ENCODE assay signal across 8 cellular contexts in genomic region chr20:382291-383115, GRCh38. TPM values are rescaled to one million over a fixed set of nuclear protein-coding genes. Genes with fewer than 3 reads are reported as not detected.
DNase-seq lines count a peak whose midpoint lies in the region; ATAC-seq and TF ChIP-seq lines count a peak whose summit lies in the region.

No MANE protein-coding gene starts in this region.

- 74 to 85% (median 81%) methylated on average over 7 to 8 of the region's 8 CpGs for WGBS in heart left ventricle, 4 donors

- peaks cover 0 to 13% (median 0%) of the 10 kb centered on the region in 9 donors for H3K27me3 ChIP-seq in heart left ventricle

- H3K4me3 Mint-ChIP-seq in activated naive CD4-positive, alpha-beta T cell treated with anti-CD3 and anti-CD28 coated beads for 36 hours = peak overlapping the region; percentile 83

- POLR2A ChIA-PET in GM10248 (lab: Yijun Ruan, JAX) = no interaction called here

- TF ChIP-seq CTCF in WI38 (IDR thresholded peaks at IDR 0.05; ENCODE audit: low read depth, low read length) = no peak
- no peak for TF ChIP-seq CTCF in heart left ventricle (IDR thresholded peaks at IDR 0.05)
- no peak for TF ChIP-seq CTCF in GM10248 (IDR thresholded peaks at IDR 0.05; ENCODE audit: control extremely low read depth, extremely low read depth, low read depth, missing control alignments)

- H3K27ac Mint-ChIP-seq in activated naive CD4-positive, alpha-beta T cell treated with anti-CD3 and anti-CD28 coated beads for 36 hours = peak overlapping the region; percentile 56

- peak overlapping the region; percentile 73 for H3K4me3 ChIP-seq in WI38 (ENCODE audit: low read depth, low read length)
- peak overlapping the region in 9 of 12 donors; percentile 61 to 78 (median 69) for H3K4me3 ChIP-seq in heart left ventricle

- peaks cover 25% of the 10 kb centered on the region for H3K4me1 Mint-ChIP-seq in activated naive CD4-positive, alpha-beta T cell treated with anti-CD3 and anti-CD28 coated beads for 36 hours (ENCODE audit: low read depth)

- H3K4me1 ChIP-seq in heart left ventricle = peaks cover 0 to 18% (median 5%) of the 10 kb centered on the region in 12 donors

- intact Hi-C loops in activated naive CD4-positive, alpha-beta T cell treated with anti-CD3 and anti-CD28 coated beads for 36 hours (cut with micrococcal nuclease) = loop anchor here (5.0 kb wide), 1 partner anchor 35 kb away; the partner anchor contains the start of gene NRSN2
- intact Hi-C loops in heart left ventricle (cut with DNase I) = no loop called here

- no peaks in the 10 kb centered on the region for H3K27me3 Mint-ChIP-seq in activated naive CD4-positive, alpha-beta T cell treated with anti-CD3 and anti-CD28 coated beads for 36 hours (ENCODE audit: low read depth)

- no peaks in the 10 kb centered on the region for H3K9me3 Mint-ChIP-seq in activated naive CD4-positive, alpha-beta T cell treated with anti-CD3 and anti-CD28 coated beads for 36 hours

- peak; percentile 32 for DNase-seq in activated naive CD4-positive, alpha-beta T cell treated with anti-CD3 and anti-CD28 coated beads for 36 hours
- DNase-seq in activated naive CD4-positive, alpha-beta T cell treated with anti-CD3 and anti-CD28 coated beads, Interleukin-2, amount 50 U/mL, for 16 hours = no peak
- DNase-seq in heart left ventricle (no peak), GM10248 (ENCODE audit: extremely low spot score) (no peak)
- no peak for DNase-seq in stimulated activated naive CD8-positive, alpha-beta T cell treated with anti-CD3 and anti-CD28 coated beads, Interleukin-15, Interleukin-2, amounts not matched to agents 100 U/mL and 50 U/mL, for 24 hours
- DNase-seq in NK-92 treated with Interleukin-12 subunit alpha and Interleukin-12 subunit beta, amount 100 ng/mL, for 24 hours (lab: John Stamatoyannopoulos, UW) = no peak

- ATAC-seq in heart left ventricle (peak in 3 of 4 donors; percentile 7 to 30 (median 18)), HG02938 (IDR thresholded peaks at IDR 0.05; ENCODE audit: unreplicated experiment) (no peak)
- ATAC-seq in stimulated activated naive CD8-positive, alpha-beta T cell treated with anti-CD3 and anti-CD28 coated beads, Interleukin-15, Interleukin-2, amounts not matched to agents 100 U/mL and 50 U/mL, for 24 hours = peak; percentile 1

- CTCF ChIA-PET in activated naive CD4-positive, alpha-beta T cell treated with anti-CD3 and anti-CD28 coated beads for 36 hours (lab: Charles Lee) = interaction anchor here (0.8 to 1.8 kb wide), 3 partner anchors 14 to 44 kb away, joined by 3 to 5 read pairs (median 3); no protein-coding TSS in a partner anchor
- CTCF ChIA-PET in GM10248 (lab: Yijun Ruan, JAX) = interaction anchor here (0.8 to 1.6 kb wide), 4 partner anchors 9 to 25 kb away, joined by 3 to 6 read pairs (median 3); no protein-coding TSS in a partner anchor

- no peak for TF ChIP-seq POLR2A in heart left ventricle (IDR thresholded peaks at IDR 0.05)

- H3K36me3 Mint-ChIP-seq in activated naive CD4-positive, alpha-beta T cell treated with anti-CD3 and anti-CD28 coated beads for 36 hours (ENCODE audit: low read depth) = peaks cover 15% of the 10 kb centered on the region

- H3K9me3 ChIP-seq in heart left ventricle = no peaks in the 10 kb centered on the region

- H3K27ac ChIP-seq in heart left ventricle = no peak overlapping the region

- no peaks in the 10 kb centered on the region for H3K36me3 ChIP-seq in heart left ventricle

RNA-seq across cellular contexts. Expression of gene TRIB3, which starts 1.9 kb away (rescaled TPM):
- 10 to 100 TPM; 47.4 to 49.2 TPM for total RNA-seq in activated naive CD4-positive, alpha-beta T cell treated with anti-CD3 and anti-CD28 coated beads for 36 hours
- 1 to 10 TPM in 7 of 9 donors, under 1 TPM in 2; 0.47 to 4.9 (median 1.2) TPM for total RNA-seq in heart left ventricle
- 1 to 10 TPM in 1 of 2 donors, under 1 TPM in 1; 0.61 to 5.9 TPM for polyA plus RNA-seq in heart left ventricle

RNA-seq across cellular contexts. Expression of gene RBCK1, which starts 25.6 kb away (rescaled TPM):
- total RNA-seq in activated naive CD4-positive, alpha-beta T cell treated with anti-CD3 and anti-CD28 coated beads for 36 hours = 100 to 1,000 TPM; 150 to 160 TPM
- 10 to 100 TPM; 37.0 to 77.7 (median 47.1) TPM for total RNA-seq in heart left ventricle
- 10 to 100 TPM; 50.6 to 60.9 TPM for polyA plus RNA-seq in heart left ventricle

RNA-seq across cellular contexts. Expression of gene NRSN2, which starts 35.6 kb away (rescaled TPM):
- 1 to 10 TPM; 3.9 to 4.2 TPM for total RNA-seq in activated naive CD4-positive, alpha-beta T cell treated with anti-CD3 and anti-CD28 coated beads for 36 hours
- 10 to 100 TPM; 13.8 to 49.5 (median 23.4) TPM for total RNA-seq in heart left ventricle
- polyA plus RNA-seq in heart left ventricle = 10 to 100 TPM; 32.4 to 33.2 TPM

RNA-seq across cellular contexts. Expression of gene SOX12, which starts 57.2 kb away (rescaled TPM):
- total RNA-seq in activated naive CD4-positive, alpha-beta T cell treated with anti-CD3 and anti-CD28 coated beads for 36 hours = 1 to 10 TPM; 6.0 to 6.4 TPM
- total RNA-seq in heart left ventricle = 10 to 100 TPM in 7 of 9 donors, 1 to 10 TPM in 2; 6.9 to 19.9 (median 11.5) TPM
- polyA plus RNA-seq in heart left ventricle = 1 to 10 TPM; 5.4 to 7.2 TPM

Comparison
In these comparisons a context has a peak if more than half of its experiments do, and no peak if none do; other contexts are left out.
1. RNA of gene TRIB3, which starts 1.9 kb away (total RNA-seq): 47.4 to 49.2 TPM in activated naive CD4-positive, alpha-beta T cell treated with anti-CD3 and anti-CD28 coated beads for 36 hours; 0.47 to 4.9 TPM in heart left ventricle; every median in the first group is over 4 times any median in the second.